16 cellular contexts compared by ENCODE assay signal in the genomic region with DNA sequence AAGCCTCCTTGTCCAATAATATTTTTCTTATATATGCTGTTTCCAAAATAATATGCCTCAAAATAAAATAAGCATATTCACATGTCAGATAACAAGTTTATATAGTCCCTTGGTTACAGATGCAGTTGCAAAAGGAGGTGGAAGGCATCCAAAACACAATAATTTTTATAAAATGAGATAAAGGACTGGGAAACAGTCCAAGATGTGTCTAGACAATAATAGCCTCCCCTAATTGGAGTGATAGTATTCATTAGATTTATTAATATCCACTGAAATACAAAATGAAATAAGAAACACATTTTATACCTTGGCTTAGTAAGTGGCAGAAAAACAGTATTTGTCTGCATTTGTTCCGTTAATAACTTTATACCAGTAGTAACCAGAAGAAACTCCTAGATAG. TPM values are rescaled to one million over a fixed set of nuclear protein-coding genes. Genes with fewer than 3 reads are reported as not detected.
A peak's percentile ranks its signal among the peaks of the same experiment; 100 is the strongest.
DNase-seq lines count a peak whose midpoint lies in the region; ATAC-seq and TF ChIP-seq lines count a peak whose summit lies in the region.
"Had no signal": no experiment of that assay in that cellular context is flagged by ENCODE, and none has a peak within 500 bp of the region (broad histone marks: within the 10 kb centered on the region; RNA-seq: fewer than 3 reads in every experiment).

No MANE protein-coding gene starts in this region.

- intact Hi-C loops in Right ventricle myocardium superior (cut with DNase I) (no loop called here), breast epithelium (cut with DNase I; ENCODE audit: low total_unique reads) (no loop called here)

- H3K4me1 Mint-ChIP-seq in nephron: peaks cover 30% of the 10 kb centered on the region
- peaks cover 18% of the 10 kb centered on the region for H3K4me1 Mint-ChIP-seq in activated CD8-positive, alpha-beta memory T cell treated with anti-CD3 and anti-CD28 coated beads, Interleukin-2, amount 10 ng/mL, durations not matched to agents 7 days and 5 days

- no peaks in the 10 kb centered on the region for H3K9me3 Mint-ChIP-seq in nephron
- no peaks in the 10 kb centered on the region for H3K9me3 Mint-ChIP-seq in activated CD8-positive, alpha-beta memory T cell treated with anti-CD3 and anti-CD28 coated beads, Interleukin-2, amount 10 ng/mL, durations not matched to agents 7 days and 5 days (ENCODE audit: low read depth)

- H3K36me3 Mint-ChIP-seq in nephron (ENCODE audit: low read depth): peaks cover 14% of the 10 kb centered on the region
- H3K36me3 Mint-ChIP-seq in activated CD8-positive, alpha-beta memory T cell treated with anti-CD3 and anti-CD28 coated beads, Interleukin-2, amount 10 ng/mL, durations not matched to agents 7 days and 5 days: peaks cover 48% of the 10 kb centered on the region

- peak; percentile 4 for DNase-seq in EH (ENCODE audit: low read depth)
- no peak for DNase-seq in Right ventricle myocardium superior
- no peak for DNase-seq in activated CD8-positive, alpha-beta memory T cell treated with anti-CD3 and anti-CD28 coated beads, Interleukin-2, amount 10 ng/mL, durations not matched to agents 7 days and 5 days
- no peak for DNase-seq in HEK293T (ENCODE audit: extremely low spot score)
- DNase-seq in breast epithelium (ENCODE audit: low spot score in 2 of 2): no peak
- DNase-seq: Caco-2, HCEC 1CT, Karpas-422, MM.1S, NCI-H1930, NCI-H2171, NCI-H774 had no signal

- no peak for TF ChIP-seq POLR2A in breast epithelium (IDR thresholded peaks at IDR 0.05)

- H3K27ac Mint-ChIP-seq in nephron: peak overlapping the region; percentile 60 to 91 (median 91)
- no peak overlapping the region for H3K27ac Mint-ChIP-seq in activated CD8-positive, alpha-beta memory T cell treated with anti-CD3 and anti-CD28 coated beads, Interleukin-2, amount 10 ng/mL, durations not matched to agents 7 days and 5 days

- H3K4me1 ChIP-seq in breast epithelium: no peaks in the 10 kb centered on the region
- H3K4me1 ChIP-seq: A549, Caco-2 had no signal

- CTCF ChIA-PET in activated CD8-positive, alpha-beta memory T cell treated with anti-CD3 and anti-CD28 coated beads, Interleukin-2, amount 10 ng/mL, durations not matched to agents 7 days and 5 days (lab: Charles Lee): no interaction called here
- CTCF ChIA-PET in HEK293T (lab: Yijun Ruan, JAX): no interaction called here

- ATAC-seq in Right ventricle myocardium superior (ENCODE audit: poor library complexity) (peak; percentile 61), GM18870 (IDR thresholded peaks at IDR 0.05; ENCODE audit: unreplicated experiment) (no peak)
- ATAC-seq in activated CD8-positive, alpha-beta memory T cell treated with anti-CD3 and anti-CD28 coated beads, Interleukin-2, amount 10 ng/mL, durations not matched to agents 7 days and 5 days: no peak
- ATAC-seq: A549 had no signal

- no peaks in the 10 kb centered on the region for H3K9me3 ChIP-seq in breast epithelium
- H3K9me3 ChIP-seq: A549, Caco-2 had no signal

- no peak overlapping the region for H3K4me3 Mint-ChIP-seq in nephron
- H3K4me3 Mint-ChIP-seq in activated CD8-positive, alpha-beta memory T cell treated with anti-CD3 and anti-CD28 coated beads, Interleukin-2, amount 10 ng/mL, durations not matched to agents 7 days and 5 days: no peak overlapping the region

- no peaks in the 10 kb centered on the region for H3K27me3 ChIP-seq in breast epithelium

- no peak for TF ChIP-seq CTCF in VCaP (conservative IDR thresholded peaks at IDR 0.05)
- TF ChIP-seq CTCF in nephron (IDR thresholded peaks at IDR 0.05; ENCODE audit: unreplicated experiment in 3 of 3): no peak
- TF ChIP-seq CTCF in breast epithelium (IDR thresholded peaks at IDR 0.05): no peak

- peak overlapping the region; percentile 72 for H3K27ac ChIP-seq in VCaP
- no peak overlapping the region for H3K27ac ChIP-seq in breast epithelium
- H3K27ac ChIP-seq: A549 had no signal

- POLR2A ChIA-PET in HEK293T (lab: Yijun Ruan, JAX): no interaction called here

- no peaks in the 10 kb centered on the region for H3K27me3 Mint-ChIP-seq in nephron (ENCODE audit: low read depth)
- no peaks in the 10 kb centered on the region for H3K27me3 Mint-ChIP-seq in activated CD8-positive, alpha-beta memory T cell treated with anti-CD3 and anti-CD28 coated beads, Interleukin-2, amount 10 ng/mL, durations not matched to agents 7 days and 5 days

- H3K36me3 ChIP-seq in breast epithelium: no peaks in the 10 kb centered on the region

- no peak overlapping the region for H3K4me3 ChIP-seq in breast epithelium
- H3K4me3 ChIP-seq: A549 had no signal

TF ChIP-seq in HEK293T, 16 proteins besides CTCF, POLR2A, EP300 and RAD21:
- TF ChIP-seq HDGF (IDR thresholded peaks at IDR 0.05; ENCODE audit: borderline replicate concordance) (no peak), LEF1 (IDR thresholded peaks at IDR 0.05; ENCODE audit: borderline replicate concordance) (no peak), FOXA1 (IDR thresholded peaks at IDR 0.05) (no peak), ARNT (IDR thresholded peaks at IDR 0.05) (no peak), ZNF384 (IDR thresholded peaks at IDR 0.05) (no peak), CTBP1 (IDR thresholded peaks at IDR 0.05; ENCODE audit: borderline replicate concordance) (no peak), FOXM1 (IDR thresholded peaks at IDR 0.05; ENCODE audit: borderline replicate concordance) (no peak), TARDBP (IDR thresholded peaks at IDR 0.05) (no peak), NFRKB (IDR thresholded peaks at IDR 0.05) (no peak)
- TF ChIP-seq, protein P1, sequence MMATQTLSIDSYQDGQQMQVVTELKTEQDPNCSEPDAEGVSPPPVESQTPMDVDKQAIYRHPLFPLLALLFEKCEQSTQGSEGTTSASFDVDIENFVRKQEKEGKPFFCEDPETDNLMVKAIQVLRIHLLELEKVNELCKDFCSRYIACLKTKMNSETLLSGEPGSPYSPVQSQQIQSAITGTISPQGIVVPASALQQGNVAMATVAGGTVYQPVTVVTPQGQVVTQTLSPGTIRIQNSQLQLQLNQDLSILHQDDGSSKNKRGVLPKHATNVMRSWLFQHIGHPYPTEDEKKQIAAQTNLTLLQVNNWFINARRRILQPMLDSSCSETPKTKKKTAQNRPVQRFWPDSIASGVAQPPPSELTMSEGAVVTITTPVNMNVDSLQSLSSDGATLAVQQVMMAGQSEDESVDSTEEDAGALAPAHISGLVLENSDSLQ (IDR thresholded peaks at IDR 0.05): no peak

RNA-seq across cellular contexts. Expression of a gene that starts 30.3 kb away (rescaled TPM):
- total RNA-seq in Right ventricle myocardium superior: 108 TPM
- total RNA-seq in activated CD8-positive, alpha-beta memory T cell treated with anti-CD3 and anti-CD28 coated beads, Interleukin-2, amount 10 ng/mL, durations not matched to agents 7 days and 5 days: 10 to 100 TPM; 42.7 to 47.1 TPM
- total RNA-seq in breast epithelium: 100 to 1,000 TPM in 1 of 3 donors, 10 to 100 TPM in 2; 68.8 to 101 (median 78.2) TPM

RNA-seq across cellular contexts. Expression of a gene that starts 46.6 kb away (rescaled TPM):
- 9.4 TPM for total RNA-seq in Right ventricle myocardium superior
- 10 to 100 TPM in 1 of 2 experiments, 1 to 10 TPM in 1; 9.3 to 10.2 TPM for total RNA-seq in activated CD8-positive, alpha-beta memory T cell treated with anti-CD3 and anti-CD28 coated beads, Interleukin-2, amount 10 ng/mL, durations not matched to agents 7 days and 5 days
- 10 to 100 TPM in 1 of 3 donors, 1 to 10 TPM in 2; 6.6 to 10.5 (median 9.0) TPM for total RNA-seq in breast epithelium

RNA-seq across cellular contexts. Expression of a gene that starts 46.6 kb away (rescaled TPM):
- total RNA-seq in Right ventricle myocardium superior: 49.2 TPM
- 10 to 100 TPM; 37.1 to 44.6 TPM for total RNA-seq in activated CD8-positive, alpha-beta memory T cell treated with anti-CD3 and anti-CD28 coated beads, Interleukin-2, amount 10 ng/mL, durations not matched to agents 7 days and 5 days
- 10 to 100 TPM; 35.2 to 61.2 (median 38.0) TPM for total RNA-seq in breast epithelium

RNA-seq across cellular contexts. Expression of a gene that starts 50.3 kb away (rescaled TPM):
- total RNA-seq in Right ventricle myocardium superior (0.46 TPM), breast epithelium (1 to 10 TPM in 1 of 3 donors, under 1 TPM in 2; 0.44 to 1.3 (median 0.48) TPM)
- total RNA-seq in activated CD8-positive, alpha-beta memory T cell treated with anti-CD3 and anti-CD28 coated beads, Interleukin-2, amount 10 ng/mL, durations not matched to agents 7 days and 5 days: 10 to 100 TPM in 1 of 2 experiments, 1 to 10 TPM in 1; 8.3 to 15.4 TPM
- total RNA-seq: Caco-2 had no signal
